8 cellular contexts compared by ENCODE assay signal in the genomic region with DNA sequence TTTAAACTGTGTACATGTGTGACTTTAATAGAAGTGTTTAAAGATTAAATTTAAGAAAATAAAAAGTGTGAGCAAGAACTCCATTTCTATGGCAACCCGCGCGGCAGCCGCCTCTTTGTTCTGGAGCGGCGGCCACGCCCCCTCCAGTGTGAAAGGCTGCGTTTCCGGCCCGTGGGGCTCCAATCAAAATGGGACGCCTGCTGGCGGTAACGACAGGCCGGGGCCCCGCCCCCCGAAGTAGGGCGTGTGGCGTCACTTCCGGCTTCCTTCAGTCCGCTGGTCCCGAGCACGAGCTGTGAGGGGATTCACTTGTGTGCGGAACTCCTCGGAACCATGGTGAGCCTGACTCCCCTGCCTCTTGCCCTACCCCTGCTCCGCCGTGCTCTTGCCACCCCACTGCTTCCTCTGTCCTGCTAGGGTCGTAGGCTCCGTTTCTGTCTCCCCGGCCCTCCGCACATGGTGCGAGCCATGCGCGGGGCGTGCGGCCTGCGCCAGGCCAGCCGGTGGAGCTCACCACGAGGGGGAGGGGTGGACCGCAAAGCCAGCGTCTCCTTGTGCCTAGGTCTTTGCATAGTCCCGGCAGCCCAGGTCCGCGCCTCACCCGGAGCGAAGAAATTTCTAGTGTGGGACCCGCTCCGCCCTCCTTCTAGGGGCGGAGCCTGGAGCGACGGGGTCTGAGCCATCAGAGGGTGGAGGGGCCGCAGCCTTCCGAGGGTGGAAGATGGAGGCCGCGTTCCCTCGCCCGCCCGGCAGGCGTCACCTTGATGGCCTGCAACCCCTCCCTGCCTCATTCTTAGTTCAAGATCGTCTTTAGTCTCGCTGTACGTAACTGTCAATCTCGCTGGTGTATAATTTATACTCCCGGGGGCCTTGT. TPM values are rescaled to one million over a fixed set of nuclear protein-coding genes. Genes with fewer than 3 reads are reported as not detected.
DNase-seq lines count a peak whose midpoint lies in the region; ATAC-seq, FAIRE-seq and TF ChIP-seq lines count a peak whose summit lies in the region.

A gene (plus strand): TSS at position 271 of the 874 bp plus-strand sequence. CDS start 63 bp downstream, at position 334.

- CTCF ChIA-PET in T-cell (lab: Charles Lee) = interaction anchor here (0.8 to 1.1 kb wide), 4 partner anchors 13 to 16 kb away, joined by 3 to 4 read pairs (median 3); no protein-coding TSS in a partner anchor

- H3K4me1 Mint-ChIP-seq in T-cell (peaks cover 8 to 21% (median 12%) of the 10 kb centered on the region in 3 donors), type B pancreatic cell (ENCODE audit: unreplicated experiment) (no peaks in the 10 kb centered on the region)

- DNase-seq in GM12892 (ENCODE audit: insufficient read length) (peak; percentile 78), NCI-H1436 treated with DMSO at 0.1 percent for 48 hours (lab: John Stamatoyannopoulos, UW) (peak; percentile 85), T-cell (peak; percentile 89 to 98 (median 96)), cardiac septum (ENCODE audit: low spot score) (peak; percentile 99), pons (ENCODE audit: low spot score) (peak; percentile 96), type B pancreatic cell (ENCODE audit: extremely low spot score, unreplicated experiment) (peak; percentile 97)

- ATAC-seq in HG02852 (IDR thresholded peaks at IDR 0.05; ENCODE audit: unreplicated experiment) (peak; percentile 96), T-cell (replicated peaks in 1 of 4) (peak; percentile 93 to 95 (median 95))

- intact Hi-C loops in cardiac septum (cut with DNase I) = no loop called here

- H3K9me3 Mint-ChIP-seq in T-cell = no peaks in the 10 kb centered on the region
- no peaks in the 10 kb centered on the region for H3K9me3 Mint-ChIP-seq in type B pancreatic cell

- peak; percentile 98 for TF ChIP-seq POLR2A in GM12892 (IDR thresholded peaks at IDR 0.05; ENCODE audit: low read depth, low read length)

- H3K27me3 Mint-ChIP-seq in T-cell = no peaks in the 10 kb centered on the region
- no peaks in the 10 kb centered on the region for H3K27me3 Mint-ChIP-seq in type B pancreatic cell

- peak; percentile 94 for FAIRE-seq in GM12892 (lab: Jason Lieb, UNC)

- peak; percentile 72 for TF ChIP-seq CTCF in type B pancreatic cell (conservative IDR thresholded peaks at IDR 0.05)

- H3K27ac Mint-ChIP-seq in T-cell (peak within 1 kb of the TSS; percentile 88 to 94), type B pancreatic cell (peak within 1 kb of the TSS; percentile 94)

- 0 to 1% (median 1%) methylated on average over 62 to 63 of the region's 63 CpGs for WGBS in adipose tissue, 3 donors

- POLR2A ChIA-PET in T-cell (lab: Charles Lee) = interaction anchor here in 1 of 2 donors (0.6 to 1.3 kb wide), 2 partner anchors 15 to 105 kb away, joined by 3 to 4 read pairs; no protein-coding TSS in a partner anchor

- no peak within 1 kb of the TSS for H3K27ac ChIP-seq in adipose tissue (ENCODE audit: low read depth, low read length)

- peak within 1 kb of the TSS; percentile 93 to 100 (median 95) for H3K4me3 Mint-ChIP-seq in T-cell
- H3K4me3 Mint-ChIP-seq in type B pancreatic cell = peak within 1 kb of the TSS; percentile 95

- H3K36me3 Mint-ChIP-seq in T-cell = peaks cover 18% of the 10 kb centered on the region
- H3K36me3 Mint-ChIP-seq in type B pancreatic cell = peaks cover 16% of the 10 kb centered on the region

RNA-seq across cellular contexts. Expression of the gene that starts here (rescaled TPM):
- polyA plus RNA-seq in GM12892 (2012; ENCODE audit: missing spikeins) = 260 TPM
- 100 to 1,000 TPM; 108 to 183 (median 111) TPM for total RNA-seq in T-cell
- polyA plus RNA-seq in adipose tissue = 100 to 1,000 TPM in 1 of 3 donors, 10 to 100 TPM in 2; 57.0 to 113 (median 99.0) TPM
- total RNA-seq in cardiac septum = 86.1 TPM
- total RNA-seq in type B pancreatic cell (ENCODE audit: low replicate concordance) = 191 and 260 TPM in 2 replicates
